ENCODE assay signal across 1 cellular context in genomic region chr1:218090459-218090858, GRCh38.
TF ChIP-seq lines count a peak whose summit lies in the region.

No MANE protein-coding gene starts in this region.

TF ChIP-seq in GM23338, 12 proteins besides CTCF, POLR2A, EP300 and RAD21 (continued from another document):
- no peak for TF ChIP-seq ZNF462 (CRISPR knock-in tag; IDR thresholded peaks at IDR 0.05)
- TF ChIP-seq POLR2AphosphoS5 (IDR thresholded peaks at IDR 0.05; ENCODE audit: low read depth), result no peak
- TF ChIP-seq STAT1 (IDR thresholded peaks at IDR 0.05; ENCODE audit: unreplicated experiment), result no peak
- no peak for TF ChIP-seq ETS1 (IDR thresholded peaks at IDR 0.05)
